Comparison of ENCODE assay signal across 7 cellular contexts in the genomic region with DNA sequence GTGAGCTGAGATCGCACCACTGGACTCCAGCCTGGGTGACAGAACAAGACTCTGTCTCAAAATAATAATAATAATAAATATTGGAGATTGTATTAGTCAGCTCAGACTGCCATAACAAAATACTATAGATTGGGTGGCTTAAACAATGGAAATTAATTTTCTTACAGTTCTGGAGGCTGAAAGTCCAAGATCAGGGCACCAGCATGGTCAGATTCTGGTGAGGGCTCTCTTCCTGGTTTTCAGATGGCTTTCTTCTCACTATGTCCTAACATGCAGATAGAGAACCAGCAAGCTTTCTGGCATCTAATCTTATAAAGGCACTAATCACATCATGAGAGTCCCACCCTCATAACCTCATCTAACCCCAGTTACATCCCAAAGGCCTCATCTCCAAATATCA.
"Had no signal": no experiment of that assay in that cellular context is flagged by ENCODE, and none has a peak within 500 bp of the region (broad histone marks: within the 10 kb centered on the region; RNA-seq: fewer than 3 reads in every experiment).

No MANE protein-coding gene starts in this region.

- H3K27ac ChIP-seq: HL-60 had no signal

- H3K4me1 Mint-ChIP-seq: IgD-negative memory B cell had no signal

- H3K36me3 Mint-ChIP-seq: IgD-negative memory B cell had no signal

- DNase-seq: IMR-90, KBM-7, KG1 had no signal

- ATAC-seq: HepG2, K562 had no signal

- H3K4me3 Mint-ChIP-seq: IgD-negative memory B cell had no signal

- H3K27ac Mint-ChIP-seq: IgD-negative memory B cell had no signal

- H3K4me3 ChIP-seq: K562 had no signal
